13 cellular contexts compared by ENCODE assay signal in genomic region chr3:59872121-59872520, GRCh38.
"Had no signal": no experiment of that assay in that cellular context is flagged by ENCODE, and none has a peak within 500 bp of the region (broad histone marks: within the 10 kb centered on the region; RNA-seq: fewer than 3 reads in every experiment).

No MANE protein-coding gene starts in this region.

- H3K4me1 ChIP-seq: SJCRH30 had no signal

- H3K4me3 Mint-ChIP-seq: activated B cell treated with CpG ODN at 0.5 μM for 24 hours; activated T-helper 17 cell treated with anti-CD3 and anti-CD28 coated beads, Interleukin-2, amount 50 U/mL, for 72 hours; immature natural killer cell; natural killer cell treated with Interleukin-12 subunit alpha and Interleukin-12 subunit beta and Interleukin-15 and Interleukin-18, amount 100 ng/mL, for 72 hours; T-helper 2 cell treated with Interferon-gamma antibody and Interleukin-4, amounts not matched to agents 5 μg/mL and 100 μg/mL, for 36 hours had no signal

- H3K36me3 Mint-ChIP-seq: natural killer cell treated with Interleukin-12 subunit alpha and Interleukin-12 subunit beta and Interleukin-15 and Interleukin-18, amount 100 ng/mL, for 72 hours had no signal

- H3K4me1 Mint-ChIP-seq: activated T-helper 17 cell treated with anti-CD3 and anti-CD28 coated beads, Interleukin-2, amount 50 U/mL, for 72 hours had no signal

- H3K27ac Mint-ChIP-seq: activated B cell treated with CpG ODN at 0.5 μM for 24 hours; activated T-helper 17 cell treated with anti-CD3 and anti-CD28 coated beads, Interleukin-2, amount 50 U/mL, for 72 hours; immature natural killer cell; natural killer cell treated with Interleukin-12 subunit alpha and Interleukin-12 subunit beta and Interleukin-15 and Interleukin-18, amount 100 ng/mL, for 72 hours; T-helper 2 cell treated with Interferon-gamma antibody and Interleukin-4, amounts not matched to agents 5 μg/mL and 100 μg/mL, for 36 hours had no signal

- H3K4me3 ChIP-seq: SJCRH30 had no signal

- H3K27me3 Mint-ChIP-seq: activated T-helper 17 cell treated with anti-CD3 and anti-CD28 coated beads, Interleukin-2, amount 50 U/mL, for 72 hours had no signal

- H3K36me3 ChIP-seq: SJCRH30 had no signal

- H3K27me3 ChIP-seq: SJCRH30 had no signal

- H3K9me3 Mint-ChIP-seq: activated B cell treated with CpG ODN at 0.5 μM for 24 hours; activated T-helper 17 cell treated with anti-CD3 and anti-CD28 coated beads, Interleukin-2, amount 50 U/mL, for 72 hours; immature natural killer cell; T-helper 2 cell treated with Interferon-gamma antibody and Interleukin-4, amounts not matched to agents 5 μg/mL and 100 μg/mL, for 36 hours had no signal

- DNase-seq: activated B cell treated with CpG ODN at 0.5 μM for 24 hours; activated CD8-positive, alpha-beta memory T cell treated with anti-CD3 and anti-CD28 coated beads for 24 hours; anterior cingulate cortex; cortex of kidney; effector CD8-positive, alpha-beta T cell; head of caudate nucleus; immature natural killer cell; mesenchymal stem cell; SJCRH30; SW 1271 had no signal

- ATAC-seq: activated T-helper 17 cell treated with anti-CD3 and anti-CD28 coated beads, Interleukin-2, amount 50 U/mL, for 72 hours; natural killer cell treated with Interleukin-12 subunit alpha and Interleukin-12 subunit beta and Interleukin-15 and Interleukin-18, amount 100 ng/mL, for 72 hours had no signal

- H3K27ac ChIP-seq: SJCRH30 had no signal

- H3K9me3 ChIP-seq: SJCRH30 had no signal
